Comparison of ENCODE assay signal across 1 cellular context in genomic region chr7:112939589-112940313, GRCh38.
A peak's percentile ranks its signal among the peaks of the same experiment; 100 is the strongest.
TF ChIP-seq lines count a peak whose summit lies in the region.

No MANE protein-coding gene starts in this region.

TF ChIP-seq in K562, 482 proteins besides CTCF, POLR2A, EP300 and RAD21 (continued from another document and continues in another):
- TF ChIP-seq TOE1 (IDR thresholded peaks at IDR 0.05; ENCODE audit: borderline replicate concordance) (no peak), TOE1 (CRISPR knock-in tag; IDR thresholded peaks at IDR 0.05; ENCODE audit: borderline replicate concordance, low read depth) (no peak), TCF3 (CRISPR knock-in tag; IDR thresholded peaks at IDR 0.05) (no peak), ZNF695 (CRISPR knock-in tag; IDR thresholded peaks at IDR 0.05) (peak; percentile 71; the same call in 1 of the 2 replicates), ZNF639 (CRISPR knock-in tag; conservative IDR thresholded peaks at IDR 0.05 in 1 of 2, IDR thresholded peaks at IDR 0.05 in 1 of 2) (peak in 1 of 2 experiments; percentile 80; a peak in 2 of 4 replicates), MAFK (IDR thresholded peaks at IDR 0.05; ENCODE audit: low read length) (no peak), ZNF140 (CRISPR knock-in tag; IDR thresholded peaks at IDR 0.05) (no peak), TAF9B (IDR thresholded peaks at IDR 0.05; ENCODE audit: partially characterized antibody) (no peak), ZNF696 (CRISPR knock-in tag; conservative IDR thresholded peaks at IDR 0.05) (no peak), KLF10 (CRISPR knock-in tag; IDR thresholded peaks at IDR 0.05) (no peak), HOXB6 (CRISPR knock-in tag; IDR thresholded peaks at IDR 0.05; ENCODE audit: borderline replicate concordance) (no peak), ZNF165 (CRISPR knock-in tag; IDR thresholded peaks at IDR 0.05; ENCODE audit: borderline replicate concordance) (0 out of 2 replicates have a peak, but pooled peaks have one; percentile 37), CBFA2T2 (conservative IDR thresholded peaks at IDR 0.05) (no peak), KLF6 (CRISPR knock-in tag; IDR thresholded peaks at IDR 0.05; ENCODE audit: borderline replicate concordance) (no peak), ZBED1 (IDR thresholded peaks at IDR 0.05) (no peak), ZMIZ1 (IDR thresholded peaks at IDR 0.05; ENCODE audit: low read depth in 2 of 2, low read length in 2 of 2) (peak in 1 of 2 experiments; percentile 55; a peak in 1 of 4 replicates), CSDE1 (IDR thresholded peaks at IDR 0.05) (no peak), CGGBP1 (CRISPR knock-in tag; IDR thresholded peaks at IDR 0.05) (peak; percentile 86; the same call in 1 of the 2 replicates), RBM15 (IDR thresholded peaks at IDR 0.05; ENCODE audit: insufficient read depth, low read length) (no peak), RFX1 (IDR thresholded peaks at IDR 0.05) (no peak; the same call in 1 of the 2 replicates), TFAP4 (CRISPR knock-in tag; IDR thresholded peaks at IDR 0.05; ENCODE audit: borderline replicate concordance) (peak; percentile 100), ZC3H4 (CRISPR knock-in tag; IDR thresholded peaks at IDR 0.05; ENCODE audit: borderline replicate concordance) (no peak), C11orf30 (IDR thresholded peaks at IDR 0.05; ENCODE audit: low read depth) (peak; percentile 84), TCF7 (IDR thresholded peaks at IDR 0.05; ENCODE audit: borderline replicate concordance) (no peak), SFPQ (IDR thresholded peaks at IDR 0.05; ENCODE audit: low read depth, low read length) (no peak), MBD2 (IDR thresholded peaks at IDR 0.05; ENCODE audit: borderline replicate concordance, low read depth) (peak; percentile 93), IFI16 (CRISPR knock-in tag; IDR thresholded peaks at IDR 0.05) (no peak), NR2C2 (CRISPR knock-in tag; IDR thresholded peaks at IDR 0.05) (no peak), NR2C2 (tag; IDR thresholded peaks at IDR 0.05) (no peak; the same call in 1 of the 2 replicates), NR2C1 (IDR thresholded peaks at IDR 0.05) (no peak), NR2C1 (tag; IDR thresholded peaks at IDR 0.05) (no peak), FOXP1 (CRISPR knock-in tag; IDR thresholded peaks at IDR 0.05) (no peak), KLF1 (tag; IDR thresholded peaks at IDR 0.05) (no peak), BRCA1 (IDR thresholded peaks at IDR 0.05) (no peak), BRCA1 (CRISPR knock-in tag; IDR thresholded peaks at IDR 0.05) (no peak), ZNF79 (CRISPR knock-in tag; IDR thresholded peaks at IDR 0.05; ENCODE audit: low read depth) (no peak), FUS (optimal IDR thresholded peaks at IDR 0.05; ENCODE audit: low read depth, low read length) (no peak), KLF16 (IDR thresholded peaks at IDR 0.05) (no peak), DPF2 (IDR thresholded peaks at IDR 0.05) (no peak; the same call in 1 of the 2 replicates), MCM3 (IDR thresholded peaks at IDR 0.05) (no peak), ATF6 (CRISPR knock-in tag; IDR thresholded peaks at IDR 0.05) (no peak), E2F8 (IDR thresholded peaks at IDR 0.05; ENCODE audit: low read depth, partially characterized antibody) (no peak), ZBTB9 (CRISPR knock-in tag; IDR thresholded peaks at IDR 0.05) (peak; percentile 90), NFE2L1 (tag; IDR thresholded peaks at IDR 0.05; ENCODE audit: borderline replicate concordance, low read depth) (no peak), NCOR1 (IDR thresholded peaks at IDR 0.05) (no peak), ZNF75A (CRISPR knock-in tag; IDR thresholded peaks at IDR 0.05) (0 out of 2 replicates have a peak, but pooled peaks have one; percentile 26), NR3C1 (CRISPR knock-in tag; IDR thresholded peaks at IDR 0.05) (no peak), POLR3G (IDR thresholded peaks at IDR 0.05; ENCODE audit: extremely low read depth, insufficient read length, insufficient replicate concordance) (no peak), TRIM24 (IDR thresholded peaks at IDR 0.05) (no peak), PYGO2 (tag; IDR thresholded peaks at IDR 0.05) (no peak), CHD4 (IDR thresholded peaks at IDR 0.05; ENCODE audit: insufficient read depth, insufficient replicate concordance, low read depth, low read length, poor library complexity, severe bottlenecking) (no peak), HMGN3 (IDR thresholded peaks at IDR 0.05; ENCODE audit: borderline replicate concordance, extremely low read depth, insufficient read length, low read depth, low read length) (peak; percentile 24), EZH2 (IDR thresholded peaks at IDR 0.05; ENCODE audit: borderline replicate concordance, low read depth, low read length) (no peak), SNRNP70 (optimal IDR thresholded peaks at IDR 0.05; ENCODE audit: low read depth, low read length) (no peak), KLF13 (tag; IDR thresholded peaks at IDR 0.05; ENCODE audit: borderline replicate concordance, low read depth) (no peak), ADNP (tag; IDR thresholded peaks at IDR 0.05) (no peak), ZBTB34 (CRISPR knock-in tag; IDR thresholded peaks at IDR 0.05) (no peak), ZBTB17 (CRISPR knock-in tag; IDR thresholded peaks at IDR 0.05) (peak; percentile 89), ZFP1 (CRISPR knock-in tag; IDR thresholded peaks at IDR 0.05) (no peak), LCOR (CRISPR knock-in tag; IDR thresholded peaks at IDR 0.05) (peak; percentile 32; the same call in 1 of the 2 replicates), HDAC2 (IDR thresholded peaks at IDR 0.05) (peak; percentile 35; the same call in 1 of the 2 replicates), ZNF239 (CRISPR knock-in tag; IDR thresholded peaks at IDR 0.05) (no peak)
